ENCODE assay signal across 11 cellular contexts in genomic region chr3:1087066-1087555, GRCh38. TPM values are rescaled to one million over a fixed set of nuclear protein-coding genes. Genes with fewer than 3 reads are reported as not detected.
DNase-seq lines count a peak whose midpoint lies in the region; ATAC-seq lines count a peak whose summit lies in the region.
"Had no signal": no experiment of that assay in that cellular context is flagged by ENCODE, and none has a peak within 500 bp of the region (broad histone marks: within the 10 kb centered on the region; RNA-seq: fewer than 3 reads in every experiment).

No MANE protein-coding gene starts in this region.

- DNase-seq in HT-29 (ENCODE audit: low spot score), result peak; percentile 36
- peak; percentile 80 for DNase-seq in SK-N-MC (ENCODE audit: low read depth, low spot score)
- peak; percentile 48 for DNase-seq in foreskin melanocyte
- DNase-seq in renal cortical epithelial cell (ENCODE audit: low read depth), result peak; percentile 98
- no peak for DNase-seq in HUDEP-2 (lab: John Stamatoyannopoulos, UW; ENCODE audit: unreplicated experiment in 76 of 76)
- no peak for DNase-seq in hypothalamus (lab: John Stamatoyannopoulos, UW)
- DNase-seq: activated CD8-positive, alpha-beta T cell treated with anti-CD3 and anti-CD28 coated beads for 36 hours; NCI-H226 had no signal

- no peaks in the 10 kb centered on the region for H3K9me3 ChIP-seq in SK-N-MC (ENCODE audit: low read depth, low read length)
- H3K9me3 ChIP-seq: uterus had no signal

- H3K36me3 ChIP-seq in SK-N-MC (ENCODE audit: insufficient read depth, low read length), result no peaks in the 10 kb centered on the region
- H3K36me3 ChIP-seq: uterus had no signal

- peak overlapping the region; percentile 49 for H3K4me3 ChIP-seq in SK-N-MC
- H3K4me3 ChIP-seq: uterus had no signal

- H3K27ac ChIP-seq in SK-N-MC, result peak overlapping the region; percentile 96
- H3K27ac ChIP-seq: uterus had no signal

- ATAC-seq in GM19023 (IDR thresholded peaks at IDR 0.05; ENCODE audit: unreplicated experiment) (no peak), HG02759 (IDR thresholded peaks at IDR 0.05; ENCODE audit: unreplicated experiment) (no peak)
- ATAC-seq: activated CD8-positive, alpha-beta T cell treated with anti-CD3 and anti-CD28 coated beads for 36 hours had no signal

- peak overlapping the region; percentile 57 for H3K9ac ChIP-seq in SK-N-MC (ENCODE audit: insufficient read length)

RNA-seq across cellular contexts. Expression of gene CNTN6, which starts 5.7 kb away (rescaled TPM):
- not detected in 2 replicates for total RNA-seq in HT-29 (2014; rRNA removed; shearing (Covaris generic))
- total RNA-seq in renal cortical epithelial cell, result 0.25 and 0.35 TPM in 2 replicates
- total RNA-seq: activated CD8-positive, alpha-beta T cell treated with anti-CD3 and anti-CD28 coated beads for 36 hours had no signal

Comparison
In these comparisons a context has a peak if more than half of its experiments do, and no peak if none do; other contexts are left out.
1. DNase-seq: peak in HT-29 (single experiment), SK-N-MC (single experiment), foreskin melanocyte (single experiment) and renal cortical epithelial cell (single experiment); none in HUDEP-2 (0 of 76) and hypothalamus (0 of 51).